ENCODE assay signal across 21 cellular contexts in the genomic region with DNA sequence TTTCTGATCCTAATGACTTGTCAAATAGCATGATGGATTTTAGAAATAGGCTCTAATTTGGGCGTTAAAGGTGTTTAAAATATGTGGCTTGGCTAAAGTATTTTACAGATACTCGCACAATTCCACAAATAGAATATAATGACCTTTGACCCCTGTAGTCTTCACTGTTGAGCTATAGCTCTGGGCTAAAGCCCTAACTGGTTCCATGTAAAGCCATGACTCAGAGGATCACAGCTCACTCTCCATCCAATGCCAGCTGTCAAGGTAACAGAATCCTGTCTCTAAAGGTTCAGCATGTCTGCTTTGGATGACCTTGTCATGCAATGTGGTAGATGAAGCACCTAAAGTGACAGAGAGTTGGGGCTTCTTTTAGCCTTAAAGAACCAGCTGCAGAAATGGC. TPM values are rescaled to one million over a fixed set of nuclear protein-coding genes. Genes with fewer than 3 reads are reported as not detected.
DNase-seq lines count a peak whose midpoint lies in the region; ATAC-seq and TF ChIP-seq lines count a peak whose summit lies in the region.
"Had no signal": no experiment of that assay in that cellular context is flagged by ENCODE, and none has a peak within 500 bp of the region (broad histone marks: within the 10 kb centered on the region; RNA-seq: fewer than 3 reads in every experiment).

No MANE protein-coding gene starts in this region.

- peak; percentile 47 for DNase-seq in NCI-H2171 treated with DMSO at 0.1 percent for 48 hours (lab: John Stamatoyannopoulos, UW)
- DNase-seq in NCI-H2171 (lab: John Stamatoyannopoulos, UW) = no peak
- DNase-seq in RPMI7951 (ENCODE audit: low read depth) = peak; percentile 46
- no peak for DNase-seq in gastrocnemius medialis
- DNase-seq in NCI-H187 (lab: John Stamatoyannopoulos, UW) = no peak
- DNase-seq in vagina (ENCODE audit: extremely low spot score in 2 of 2) = no peak
- DNase-seq: 8988T; CD8-positive, alpha-beta T cell; DMS79; H7; KBM-7; NCI-H1105 treated with DMSO at 0.1 percent for 48 hours; NCI-H1694; NCI-H2081 treated with DMSO at 0.1 percent for 48 hours; NCI-H748 treated with DMSO at 0.1 percent for 48 hours; NK-92 treated with Interleukin-12 subunit alpha and Interleukin-12 subunit beta, amount 100 ng/mL, for 24 hours; T-cell had no signal

- intact Hi-C loops in gastrocnemius medialis (cut with DNase I; ENCODE audit: low total_unique reads) (no loop called here), vagina (cut with DNase I) (no loop called here)

- H3K4me3 ChIP-seq in gastrocnemius medialis (no peak overlapping the region), vagina (no peak overlapping the region)
- H3K4me3 ChIP-seq: BLaER1 treated with 17β-estradiol and CSF1 and Interleukin-3, amounts not matched to agents 10 nM and 100 nM had no signal

- in situ Hi-C loops in gastrocnemius medialis (cut with MboI; ENCODE audit: low sequenced_read_pairs in 4 of 4) = loop anchor here in 2 of 4 donors (25.0 kb wide), 1 partner anchor 678 kb away; no protein-coding TSS in a partner anchor

- peak; percentile 41 for ATAC-seq in esophagus mucosa
- peak; percentile 66 to 76 for ATAC-seq in gastrocnemius medialis
- ATAC-seq: CD8-positive, alpha-beta T cell; SK-N-SH treated with all-trans-retinoic acid at 6 μM for 48 hours; T-cell had no signal

- H3K27me3 ChIP-seq in gastrocnemius medialis (no peaks in the 10 kb centered on the region), vagina (no peaks in the 10 kb centered on the region)
- H3K27me3 ChIP-seq: BLaER1 treated with 17β-estradiol and CSF1 and Interleukin-3, amounts not matched to agents 10 nM and 100 nM had no signal

- TF ChIP-seq CTCF in gastrocnemius medialis (IDR thresholded peaks at IDR 0.05 in 4 of 5, conservative IDR thresholded peaks at IDR 0.05 in 1 of 5) (no peak), vagina (IDR thresholded peaks at IDR 0.05) (no peak)

- H3K9me3 ChIP-seq in gastrocnemius medialis (no peaks in the 10 kb centered on the region), vagina (no peaks in the 10 kb centered on the region)
- H3K9me3 ChIP-seq: BLaER1 treated with 17β-estradiol and CSF1 and Interleukin-3, amounts not matched to agents 10 nM and 100 nM had no signal

- no peak overlapping the region for H3K27ac ChIP-seq in gastrocnemius medialis
- H3K27ac ChIP-seq in vagina = no peak overlapping the region
- H3K27ac ChIP-seq: BLaER1 treated with 17β-estradiol and CSF1 and Interleukin-3, amounts not matched to agents 10 nM and 100 nM had no signal

- H3K36me3 ChIP-seq in gastrocnemius medialis = no peaks in the 10 kb centered on the region
- H3K36me3 ChIP-seq in vagina = no peaks in the 10 kb centered on the region
- H3K36me3 ChIP-seq: BLaER1 treated with 17β-estradiol and CSF1 and Interleukin-3, amounts not matched to agents 10 nM and 100 nM had no signal

- TF ChIP-seq POLR2A in gastrocnemius medialis (IDR thresholded peaks at IDR 0.05) (no peak), vagina (IDR thresholded peaks at IDR 0.05) (no peak)

- H3K4me1 ChIP-seq in gastrocnemius medialis (no peaks in the 10 kb centered on the region), vagina (no peaks in the 10 kb centered on the region)

RNA-seq across cellular contexts. Expression of a gene that starts 42.5 kb away (rescaled TPM):
- total RNA-seq in RPMI7951 (2014; rRNA removed; shearing (Covaris generic)) = 0.10 TPM in 1 of 2 replicates, not detected in the other
- total RNA-seq in esophagus mucosa (0.40 TPM), gastrocnemius medialis (not detected), vagina (not detected)
- total RNA-seq: H7, NCI-H460 had no signal

Comparison
In these comparisons a context has a peak if more than half of its experiments do, and no peak if none do; other contexts are left out.
1. DNase-seq: peak in NCI-H2171 treated with DMSO at 0.1 percent for 48 hours (single experiment) and RPMI7951 (single experiment); none in NCI-H2171 (single experiment), gastrocnemius medialis (0 of 2), NCI-H187 (0 of 2) and vagina (0 of 2).